1 cellular context compared by ENCODE assay signal in genomic region chr22:27804683-27805297, GRCh38.
TF ChIP-seq lines count a peak whose summit lies in the region.

No MANE protein-coding gene starts in this region.

TF ChIP-seq in HepG2, 621 proteins besides CTCF, POLR2A, EP300 and RAD21 (continued from another document):
- TF ChIP-seq ZNF687 (CRISPR knock-in tag; IDR thresholded peaks at IDR 0.05): peak; percentile 36
- no peak for TF ChIP-seq HOXD1 (CRISPR knock-in tag; IDR thresholded peaks at IDR 0.05)
- no peak for TF ChIP-seq FOXC1 (CRISPR knock-in tag; IDR thresholded peaks at IDR 0.05; ENCODE audit: borderline replicate concordance)
- TF ChIP-seq MTA1 (CRISPR knock-in tag; IDR thresholded peaks at IDR 0.05; ENCODE audit: borderline replicate concordance): no peak
- TF ChIP-seq ZSCAN21 (CRISPR knock-in tag; IDR thresholded peaks at IDR 0.05; ENCODE audit: borderline replicate concordance): no peak
- TF ChIP-seq ONECUT2 (CRISPR knock-in tag; IDR thresholded peaks at IDR 0.05): no peak
- TF ChIP-seq PCBP1 (IDR thresholded peaks at IDR 0.05; ENCODE audit: borderline replicate concordance, low read depth, low read length): 0 out of 2 replicates have a peak, but pooled peaks have one; percentile 25
- no peak for TF ChIP-seq ZNF639 (CRISPR knock-in tag; conservative IDR thresholded peaks at IDR 0.05)
- TF ChIP-seq ZNF678 (CRISPR knock-in tag; IDR thresholded peaks at IDR 0.05): no peak
- no peak for TF ChIP-seq ZBTB3 (CRISPR knock-in tag; IDR thresholded peaks at IDR 0.05; ENCODE audit: borderline replicate concordance, low read depth)
- TF ChIP-seq KDM4B (CRISPR knock-in tag; IDR thresholded peaks at IDR 0.05): no peak
- no peak for TF ChIP-seq ARID3A (IDR thresholded peaks at IDR 0.05; ENCODE audit: low read depth, low read length)
- no peak for TF ChIP-seq SMAD9 (CRISPR knock-in tag; IDR thresholded peaks at IDR 0.05)
- no peak for TF ChIP-seq ZNF83 (CRISPR knock-in tag; IDR thresholded peaks at IDR 0.05; ENCODE audit: borderline replicate concordance)
- TF ChIP-seq ASH2L (IDR thresholded peaks at IDR 0.05; ENCODE audit: insufficient read length, low read depth, low read length): no peak
- no peak for TF ChIP-seq ZBTB8A (CRISPR knock-in tag; IDR thresholded peaks at IDR 0.05; ENCODE audit: borderline replicate concordance, low read depth)
- 0 out of 2 replicates have a peak, but pooled peaks have one; percentile 35 for TF ChIP-seq HNF1B (CRISPR knock-in tag; IDR thresholded peaks at IDR 0.05)
- TF ChIP-seq SP140L (CRISPR knock-in tag; IDR thresholded peaks at IDR 0.05; ENCODE audit: borderline replicate concordance): no peak
- TF ChIP-seq NFYB (CRISPR knock-in tag; IDR thresholded peaks at IDR 0.05): no peak
- TF ChIP-seq ZFYVE20 (CRISPR knock-in tag; IDR thresholded peaks at IDR 0.05; ENCODE audit: borderline replicate concordance, low read depth): no peak
- no peak for TF ChIP-seq ZNF841 (CRISPR knock-in tag; IDR thresholded peaks at IDR 0.05; ENCODE audit: borderline replicate concordance)
- TF ChIP-seq ZNF572 (CRISPR knock-in tag; IDR thresholded peaks at IDR 0.05): no peak
- no peak for TF ChIP-seq ZNF850 (CRISPR knock-in tag; conservative IDR thresholded peaks at IDR 0.05)
- TF ChIP-seq TIGD3 (CRISPR knock-in tag; IDR thresholded peaks at IDR 0.05; ENCODE audit: borderline replicate concordance): no peak
- TF ChIP-seq BRD4 (CRISPR knock-in tag; IDR thresholded peaks at IDR 0.05): no peak
- no peak for TF ChIP-seq ZNF331 (CRISPR knock-in tag; IDR thresholded peaks at IDR 0.05)
- peak; percentile 32; the same call in 1 of the 2 replicates for TF ChIP-seq KDM2A (CRISPR knock-in tag; IDR thresholded peaks at IDR 0.05; ENCODE audit: borderline replicate concordance, low read depth)
- TF ChIP-seq ZNF337 (CRISPR knock-in tag; IDR thresholded peaks at IDR 0.05; ENCODE audit: borderline replicate concordance, low read depth): no peak
- no peak for TF ChIP-seq ZNF280D (CRISPR knock-in tag; IDR thresholded peaks at IDR 0.05)
